8 cellular contexts compared by ENCODE assay signal in genomic region chr7:18064242-18064838, GRCh38. TPM values are rescaled to one million over a fixed set of nuclear protein-coding genes. Genes with fewer than 3 reads are reported as not detected.
A peak's percentile ranks its signal among the peaks of the same experiment; 100 is the strongest.
DNase-seq lines count a peak whose midpoint lies in the region; ATAC-seq and TF ChIP-seq lines count a peak whose summit lies in the region.

No MANE protein-coding gene starts in this region.

- TF ChIP-seq CTCF in HEK293 (tag by site-specific recombination; IDR thresholded peaks at IDR 0.05) (no peak), OCI-LY7 (conservative IDR thresholded peaks at IDR 0.05; ENCODE audit: low read length) (peak; percentile 73), gastroesophageal sphincter (IDR thresholded peaks at IDR 0.05) (peak; percentile 48 to 76 (median 64))

- BruUV-seq in OCI-LY7 (replicated peaks; lab: Mats Ljungman, UMichigan): no TSS peak

- H3K9me2 ChIP-seq in OCI-LY7 (ENCODE audit: insufficient read depth, low read length): no peaks in the 10 kb centered on the region

- no peaks in the 10 kb centered on the region for H3K27me3 Mint-ChIP-seq in activated naive CD4-positive, alpha-beta T cell treated with anti-CD3 and anti-CD28 coated beads, Interleukin-2, amount 10 ng/mL, durations not matched to agents 7 days and 5 days

- H3K27ac ChIP-seq in HEK293 (ENCODE audit: extremely low read depth, low read depth, low read length) (no peak overlapping the region), OCI-LY7 (ENCODE audit: low read depth, low read length, poor library complexity, severe bottlenecking) (no peak overlapping the region), gastroesophageal sphincter (no peak overlapping the region)

- H3K27ac Mint-ChIP-seq in activated naive CD4-positive, alpha-beta T cell treated with anti-CD3 and anti-CD28 coated beads, Interleukin-2, amount 10 ng/mL, durations not matched to agents 7 days and 5 days: no peak overlapping the region

- H3K4me1 ChIP-seq in HEK293 (ENCODE audit: control insufficient read depth, insufficient read depth, low read length) (no peaks in the 10 kb centered on the region), OCI-LY7 (ENCODE audit: insufficient read depth, low read length, poor library complexity, severe bottlenecking) (no peaks in the 10 kb centered on the region), gastroesophageal sphincter (no peaks in the 10 kb centered on the region)

- peak; percentile 33 for DNase-seq in activated naive CD4-positive, alpha-beta T cell treated with anti-CD3 and anti-CD28 coated beads, Interleukin-2, amount 10 ng/mL, durations not matched to agents 7 days and 5 days
- DNase-seq in activated naive CD4-positive, alpha-beta T cell treated with Interleukin-2 at 50 U/mL for 16 hours: no peak
- DNase-seq in OCI-LY7 (ENCODE audit: low spot score) (peak; percentile 6), NCI-H2196 treated with DMSO at 0.1 percent for 48 hours (lab: John Stamatoyannopoulos, UW; ENCODE audit: unreplicated experiment) (no peak), Ammon's horn (ENCODE audit: low spot score) (no peak), posterior cingulate gyrus (no peak)

- no peaks in the 10 kb centered on the region for H3K9me3 Mint-ChIP-seq in activated naive CD4-positive, alpha-beta T cell treated with anti-CD3 and anti-CD28 coated beads, Interleukin-2, amount 10 ng/mL, durations not matched to agents 7 days and 5 days

- no peaks in the 10 kb centered on the region for H4K20me1 ChIP-seq in OCI-LY7 (ENCODE audit: insufficient read depth, low read length)

- H3K36me3 ChIP-seq in HEK293 (ENCODE audit: control insufficient read depth in 2 of 2, insufficient read depth in 1 of 2, low read length in 2 of 2) (no peaks in the 10 kb centered on the region), OCI-LY7 (ENCODE audit: insufficient read depth, low read length) (no peaks in the 10 kb centered on the region), gastroesophageal sphincter (no peaks in the 10 kb centered on the region)

- H3K27me3 ChIP-seq in gastroesophageal sphincter: no peaks in the 10 kb centered on the region

- CTCF ChIA-PET in activated naive CD4-positive, alpha-beta T cell treated with anti-CD3 and anti-CD28 coated beads, Interleukin-2, amount 10 ng/mL, durations not matched to agents 7 days and 5 days (lab: Charles Lee): interaction anchor here (0.7 to 1.4 kb wide), 6 partner anchors 13 to 294 kb away, joined by 3 to 5 read pairs (median 3); no protein-coding TSS in a partner anchor
- CTCF ChIA-PET in HEK293 (lab: Yijun Ruan, JAX) (interaction anchor here (0.6 to 1.4 kb wide), 15 partner anchors 9 to 735 kb away, joined by 3 to 8 read pairs (median 3); no protein-coding TSS in a partner anchor), OCI-LY7 (lab: Charles Lee; ENCODE audit: unreplicated experiment) (no interaction called here)

- no peak overlapping the region for H3K4me3 Mint-ChIP-seq in activated naive CD4-positive, alpha-beta T cell treated with anti-CD3 and anti-CD28 coated beads, Interleukin-2, amount 10 ng/mL, durations not matched to agents 7 days and 5 days

- no peak overlapping the region for H2AFZ ChIP-seq in OCI-LY7 (ENCODE audit: low read length)

- POLR2A ChIA-PET in HEK293 (lab: Yijun Ruan, JAX) (no interaction called here), OCI-LY7 (lab: Charles Lee) (no interaction called here)

- H3K4me2 ChIP-seq in OCI-LY7 (ENCODE audit: low read length): no peak overlapping the region

- H3K4me3 ChIP-seq in HEK293 (ENCODE audit: low read depth, low read length) (no peak overlapping the region), OCI-LY7 (ENCODE audit: low read depth, low read length, poor library complexity, severe bottlenecking) (no peak overlapping the region), gastroesophageal sphincter (no peak overlapping the region)

- H3K9me3 ChIP-seq in HEK293 (ENCODE audit: control insufficient read depth, insufficient read depth, low read depth, low read length) (no peaks in the 10 kb centered on the region), OCI-LY7 (ENCODE audit: low read length) (no peaks in the 10 kb centered on the region), gastroesophageal sphincter (no peaks in the 10 kb centered on the region)

- no peak for ATAC-seq in gastroesophageal sphincter

- no peaks in the 10 kb centered on the region for H3K4me1 Mint-ChIP-seq in activated naive CD4-positive, alpha-beta T cell treated with anti-CD3 and anti-CD28 coated beads, Interleukin-2, amount 10 ng/mL, durations not matched to agents 7 days and 5 days

- intact Hi-C loops in OCI-LY7 (cut with micrococcal nuclease; ENCODE audit: unreplicated experiment): no loop called here
- intact Hi-C loops in posterior cingulate gyrus (cut with DNase I): no loop called here

- no peak for TF ChIP-seq EP300 in gastroesophageal sphincter (IDR thresholded peaks at IDR 0.05)

- WGBS in gastroesophageal sphincter (ENCODE audit: low coverage in 1 of 2), 2 donors: 86 to 89% methylated on average over 5 to 6 of the region's 6 CpGs

- no peaks in the 10 kb centered on the region for H3K36me3 Mint-ChIP-seq in activated naive CD4-positive, alpha-beta T cell treated with anti-CD3 and anti-CD28 coated beads, Interleukin-2, amount 10 ng/mL, durations not matched to agents 7 days and 5 days

- no peak for TF ChIP-seq POLR2A in gastroesophageal sphincter (IDR thresholded peaks at IDR 0.05)

- no peaks in the 10 kb centered on the region for H3K79me2 ChIP-seq in OCI-LY7 (ENCODE audit: insufficient read depth, low read depth, low read length)

TF ChIP-seq in HEK293, 187 proteins besides CTCF, POLR2A, EP300 and RAD21:
- TF ChIP-seq ZNF654 (tag by site-specific recombination; IDR thresholded peaks at IDR 0.05; ENCODE audit: low read depth) (peak; percentile 42), GLI4 (tag by site-specific recombination; IDR thresholded peaks at IDR 0.05) (no peak), GLI2 (tag by site-specific recombination; IDR thresholded peaks at IDR 0.05; ENCODE audit: borderline replicate concordance, low read depth) (no peak)

RNA-seq across cellular contexts. Expression of gene PRPS1L1, which starts 36.7 kb away (rescaled TPM):
- total RNA-seq in OCI-LY7 (2014; rRNA removed; shearing (Covaris generic)): not detected in 2 replicates
- total RNA-seq in OCI-LY7 (2022) (not detected in 2 replicates), gastroesophageal sphincter (not detected)

Comparison
In these comparisons a context has a peak if more than half of its experiments do, and no peak if none do; other contexts are left out.
1. DNase-seq: peak in activated naive CD4-positive, alpha-beta T cell treated with anti-CD3 and anti-CD28 coated beads, Interleukin-2, amount 10 ng/mL, durations not matched to agents 7 days and 5 days (single experiment) and OCI-LY7 (single experiment); none in activated naive CD4-positive, alpha-beta T cell treated with Interleukin-2 at 50 U/mL for 16 hours (single experiment), NCI-H2196 treated with DMSO at 0.1 percent for 48 hours (single experiment), Ammon's horn (single experiment) and posterior cingulate gyrus (0 of 10).